Comparison of ENCODE assay signal across 14 cellular contexts in the genomic region with DNA sequence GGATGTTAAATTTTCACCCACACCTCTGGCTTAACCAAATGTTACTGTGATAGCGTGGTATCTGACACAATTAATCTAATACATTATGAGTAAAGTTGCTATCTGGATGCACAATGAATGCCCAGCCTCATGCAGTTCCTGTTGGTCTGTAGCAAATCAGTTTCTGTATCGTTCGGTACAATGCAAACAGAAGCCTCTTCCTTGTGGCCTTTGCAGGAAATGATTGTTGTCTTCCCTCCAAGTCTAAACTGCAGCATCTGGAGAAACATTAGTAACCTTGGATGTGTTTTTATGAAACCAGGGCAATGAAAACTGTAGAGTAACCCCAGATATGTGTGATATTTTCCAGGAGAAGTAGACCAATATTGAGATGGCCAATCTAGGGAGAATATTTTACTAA. TPM values are rescaled to one million over a fixed set of nuclear protein-coding genes. Genes with fewer than 3 reads are reported as not detected.
DNase-seq lines count a peak whose midpoint lies in the region; ATAC-seq, FAIRE-seq and TF ChIP-seq lines count a peak whose summit lies in the region.
"Had no signal": no experiment of that assay in that cellular context is flagged by ENCODE, and none has a peak within 500 bp of the region (broad histone marks: within the 10 kb centered on the region; RNA-seq: fewer than 3 reads in every experiment).

No MANE protein-coding gene starts in this region.

- H3K27me3 Mint-ChIP-seq in activated B cell treated with CpG ODN at 0.5 μM for 24 hours, result no peaks in the 10 kb centered on the region
- H3K27me3 Mint-ChIP-seq in immature natural killer cell (ENCODE audit: low read depth in 3 of 3), result no peaks in the 10 kb centered on the region
- H3K27me3 Mint-ChIP-seq: stimulated activated naive CD8-positive, alpha-beta T cell treated with anti-CD3 and anti-CD28 coated beads, Interleukin-15, amount 100 ng/mL, for 72 hours had no signal

- H3K27me3 ChIP-seq in pancreas, result no peaks in the 10 kb centered on the region

- TF ChIP-seq CTCF in activated B cell treated with CpG ODN at 0.5 μM for 24 hours (IDR thresholded peaks at IDR 0.05) (no peak), foreskin fibroblast (IDR thresholded peaks at IDR 0.05; ENCODE audit: low read depth, low read length) (no peak), pancreas (IDR thresholded peaks at IDR 0.05) (no peak)

- POLR2A ChIA-PET in activated B cell treated with CpG ODN at 0.5 μM for 24 hours (lab: Charles Lee), result no interaction called here

- DNase-seq in EL (peak; percentile 14), activated B cell treated with CpG ODN at 0.5 μM for 24 hours (no peak), foreskin fibroblast (peak; percentile 46 to 72), pancreas (no peak), immature natural killer cell (no peak)
- no peak for DNase-seq in activated T-cell treated with anti-CD3 and anti-CD28 coated beads, Interleukin-2, amount 50 U/mL, for 48 hours
- DNase-seq: activated CD4-positive, alpha-beta T cell treated with anti-CD3 and anti-CD28 coated beads, Interleukin-2, amount 50 U/mL, for 4 hours; Caco-2; NCI-H1694 treated with DMSO at 0.1 percent for 48 hours; stimulated activated naive CD8-positive, alpha-beta T cell treated with anti-CD3 and anti-CD28 coated beads, Interleukin-15, amount 100 ng/mL, for 72 hours; T-helper 1 cell had no signal

- no peaks in the 10 kb centered on the region for H3K4me1 ChIP-seq in pancreas
- H3K4me1 ChIP-seq: Caco-2 had no signal

- H3K27ac Mint-ChIP-seq in activated B cell treated with CpG ODN at 0.5 μM for 24 hours, result no peak overlapping the region
- no peak overlapping the region for H3K27ac Mint-ChIP-seq in immature natural killer cell

- peak overlapping the region; percentile 5 for H3K4me3 Mint-ChIP-seq in activated B cell treated with CpG ODN at 0.5 μM for 24 hours
- H3K4me3 Mint-ChIP-seq in immature natural killer cell, result no peak overlapping the region
- H3K4me3 Mint-ChIP-seq: stimulated activated naive CD8-positive, alpha-beta T cell treated with anti-CD3 and anti-CD28 coated beads, Interleukin-15, amount 100 ng/mL, for 72 hours had no signal

- no peaks in the 10 kb centered on the region for H3K9me3 ChIP-seq in pancreas
- H3K9me3 ChIP-seq: Caco-2 had no signal

- CTCF ChIA-PET in activated B cell treated with CpG ODN at 0.5 μM for 24 hours (lab: Charles Lee), result no interaction called here

- H3K9me3 Mint-ChIP-seq in activated B cell treated with CpG ODN at 0.5 μM for 24 hours, result no peaks in the 10 kb centered on the region
- H3K9me3 Mint-ChIP-seq in immature natural killer cell, result no peaks in the 10 kb centered on the region
- H3K9me3 Mint-ChIP-seq: stimulated activated naive CD8-positive, alpha-beta T cell treated with anti-CD3 and anti-CD28 coated beads, Interleukin-15, amount 100 ng/mL, for 72 hours had no signal

- no peaks in the 10 kb centered on the region for H3K36me3 Mint-ChIP-seq in activated B cell treated with CpG ODN at 0.5 μM for 24 hours (ENCODE audit: low read depth)
- H3K36me3 Mint-ChIP-seq in immature natural killer cell, result peaks cover 10 to 36% (median 14%) of the 10 kb centered on the region in 3 donors

- H3K4me1 Mint-ChIP-seq in activated B cell treated with CpG ODN at 0.5 μM for 24 hours, result peaks cover 14% of the 10 kb centered on the region
- no peaks in the 10 kb centered on the region for H3K4me1 Mint-ChIP-seq in immature natural killer cell
- H3K4me1 Mint-ChIP-seq: stimulated activated naive CD8-positive, alpha-beta T cell treated with anti-CD3 and anti-CD28 coated beads, Interleukin-15, amount 100 ng/mL, for 72 hours had no signal

- FAIRE-seq in pancreas (lab: Jason Lieb, UNC), result no peak

- intact Hi-C loops in activated B cell treated with CpG ODN at 0.5 μM for 24 hours (cut with micrococcal nuclease), result no loop called here
- intact Hi-C loops in pancreas (cut with DNase I), result no loop called here

- no peaks in the 10 kb centered on the region for H3K36me3 ChIP-seq in pancreas

- 37 to 44% methylated on average over 3 of the region's 3 CpGs for WGBS in pancreas, 2 donors

- no peak overlapping the region for H3K4me3 ChIP-seq in foreskin fibroblast (ENCODE audit: low read depth in 1 of 2, low read length in 2 of 2)
- no peak overlapping the region for H3K4me3 ChIP-seq in pancreas
- H3K4me3 ChIP-seq: lung had no signal

- H3K27ac ChIP-seq in pancreas, result no peak overlapping the region

- ATAC-seq in activated B cell treated with CpG ODN at 0.5 μM for 24 hours (ENCODE audit: low read depth) (no peak), pancreas (peak in 3 of 4 donors; percentile 49 to 71 (median 68)), GM19324 (IDR thresholded peaks at IDR 0.05; ENCODE audit: low FRiP score, unreplicated experiment) (no peak), GM21367 (IDR thresholded peaks at IDR 0.05; ENCODE audit: unreplicated experiment) (no peak)
- ATAC-seq: stimulated activated naive CD8-positive, alpha-beta T cell treated with anti-CD3 and anti-CD28 coated beads, Interleukin-15, amount 100 ng/mL, for 72 hours had no signal

RNA-seq across cellular contexts. Expression of a gene that starts 46.8 kb away (rescaled TPM):
- total RNA-seq in activated B cell treated with CpG ODN at 0.5 μM for 24 hours, result 18.9 and 19.9 TPM in 2 replicates
- total RNA-seq in pancreas, result 10 to 100 TPM; 54.0 to 79.3 (median 69.0) TPM
- 10 to 100 TPM; 54.4 to 65.0 TPM for polyA plus RNA-seq in pancreas
- polyA plus RNA-seq in immature natural killer cell, result 10 to 100 TPM; 13.7 to 22.4 (median 21.0) TPM

Comparison
In these comparisons a context has a peak if more than half of its experiments do, and no peak if none do; other contexts are left out.
1. DNase-seq: peak in EL (single experiment) and foreskin fibroblast (2 of 2); none in activated B cell treated with CpG ODN at 0.5 μM for 24 hours (single experiment), pancreas (0 of 6), activated T-cell treated with anti-CD3 and anti-CD28 coated beads, Interleukin-2, amount 50 U/mL, for 48 hours (0 of 2) and immature natural killer cell (0 of 3).
2. ATAC-seq: peak in pancreas (3 of 4); none in activated B cell treated with CpG ODN at 0.5 μM for 24 hours (single experiment), GM19324 (single experiment) and GM21367 (single experiment).